8 cellular contexts compared by ENCODE assay signal in the genomic region with DNA sequence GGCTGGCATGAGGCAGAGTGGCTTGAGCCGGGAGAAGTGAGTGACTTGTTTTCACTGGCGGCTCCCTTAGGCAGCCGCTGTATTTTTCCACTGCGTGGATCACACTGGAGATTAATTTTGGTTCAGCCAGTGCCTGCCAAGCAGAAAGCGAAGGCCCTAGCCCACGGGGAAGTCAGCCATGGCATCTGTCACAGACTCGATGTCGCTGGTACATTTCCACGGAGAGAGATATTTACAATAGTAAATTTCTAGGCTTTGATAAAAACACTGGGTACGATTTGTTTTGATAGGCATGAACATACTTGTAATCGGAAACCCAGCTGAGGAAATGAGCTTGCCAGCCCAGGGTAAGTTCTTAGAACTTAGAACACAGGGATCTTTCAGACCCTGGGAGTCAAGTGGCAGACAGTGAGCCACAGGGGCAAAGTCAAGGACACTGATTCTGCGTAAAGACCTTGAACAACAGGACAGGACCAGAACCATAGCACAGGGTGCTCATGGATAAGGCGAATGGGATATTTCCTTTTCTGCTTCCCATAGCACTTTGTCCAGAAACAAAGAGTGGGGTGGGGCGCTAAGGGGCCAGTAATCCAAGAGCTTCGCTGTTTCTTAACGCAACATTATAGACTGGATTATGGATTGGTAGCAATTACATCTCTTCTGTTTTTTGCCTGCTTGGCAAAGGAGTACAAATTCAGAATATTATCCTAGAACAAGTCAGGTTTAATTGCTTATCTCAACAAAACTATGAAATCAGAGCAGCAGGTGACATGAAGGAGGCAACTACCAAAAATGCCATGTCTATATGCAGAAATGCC. TPM values are rescaled to one million over a fixed set of nuclear protein-coding genes. Genes with fewer than 3 reads are reported as not detected.
DNase-seq lines count a peak whose midpoint lies in the region; ATAC-seq, FAIRE-seq and TF ChIP-seq lines count a peak whose summit lies in the region.

No MANE protein-coding gene starts in this region.

- H3K18ac ChIP-seq in H1 (ENCODE audit: extremely low read depth, low read length) (no peak overlapping the region), mesendoderm (ENCODE audit: low read length) (no peak overlapping the region)

- peak overlapping the region; percentile 85; the same call in 1 of the 2 replicates for H2BK12ac ChIP-seq in H1 (ENCODE audit: low read depth, low read length)

- H3K56ac ChIP-seq in H1 (replicated peaks; ENCODE audit: insufficient read length, low read depth, low read length) (no peak overlapping the region), mesendoderm (ENCODE audit: low read length) (peak overlapping the region; percentile 46)

- WGBS in H1 (ENCODE audit: extremely low coverage in 1 of 2, insufficient coverage in 1 of 2, insufficient read length in 1 of 2, insufficient replicate concordance in 2 of 2, low coverage in 1 of 2, low lambda C conversion rate in 2 of 2, missing lambda C conversion rate in 1 of 2), 2 experiments: 89% methylated on average over 16 of the region's 16 CpGs; no CpG with 5 or more reads in 1 of the 2 experiments
- WGBS in mesendoderm (ENCODE audit: extremely low coverage, insufficient coverage, low lambda C conversion rate): no CpG with 5 or more reads among the region's 16 CpGs
- 24 to 29% methylated on average over 16 of the region's 16 CpGs for WGBS in testis, 2 donors

- H2AFZ ChIP-seq in H1 (ENCODE audit: low read length): no peak overlapping the region

- H3K36me3 ChIP-seq in H1 (ENCODE audit: control insufficient read depth in 2 of 4, insufficient read depth in 4 of 4, low read length in 3 of 4): peaks cover 0 to 15% (median 6%) of the 10 kb centered on the region in 4 experiments; a peak in 4 of 8 replicates
- peaks cover 3% of the 10 kb centered on the region for H3K36me3 ChIP-seq in mesendoderm (ENCODE audit: control insufficient read depth, insufficient read depth, low read length)
- H3K36me3 ChIP-seq in testis (ENCODE audit: low read depth, missing control alignments): no peaks in the 10 kb centered on the region

- TF ChIP-seq CTCF in H1 (IDR thresholded peaks at IDR 0.05; ENCODE audit: control extremely low read depth in 1 of 3, insufficient read depth in 1 of 3, low read depth in 1 of 3, low read length in 3 of 3): no peak
- TF ChIP-seq CTCF in testis (IDR thresholded peaks at IDR 0.05): no peak

- H3K79me2 ChIP-seq in H1 (ENCODE audit: control insufficient read depth in 1 of 2, insufficient read depth in 2 of 2, low read length in 2 of 2): peaks cover 0 to 14% of the 10 kb centered on the region in 2 experiments; a peak in 2 of 4 replicates
- peaks cover 16% of the 10 kb centered on the region for H3K79me2 ChIP-seq in mesendoderm (ENCODE audit: control insufficient read depth, insufficient read depth, low read length)

- no peak for TF ChIP-seq RAD21 in H1 (IDR thresholded peaks at IDR 0.05 in 1 of 2, conservative IDR thresholded peaks at IDR 0.05 in 1 of 2; ENCODE audit: low read depth in 2 of 2, low read length in 2 of 2)

- H2BK20ac ChIP-seq in H1 (ENCODE audit: low read length): no peak overlapping the region

- TF ChIP-seq POLR2A in H1 (IDR thresholded peaks at IDR 0.05; ENCODE audit: control extremely low read depth in 1 of 2, low read depth in 2 of 2, low read length in 2 of 2) (0 out of 3 replicates have a peak, but pooled peaks of 1 of the 2 experiments have one; percentile 3), testis (IDR thresholded peaks at IDR 0.05) (no peak)

- H4K91ac ChIP-seq in H1 (replicated peaks; ENCODE audit: insufficient read length, low read length): no peak overlapping the region

- intact Hi-C loops in testis (cut with DNase I; ENCODE audit: low total_unique reads): loop anchor here (5.0 kb wide), 1 partner anchor 136 kb away; no protein-coding TSS in a partner anchor

- H3K23ac ChIP-seq in H1 (ENCODE audit: insufficient read length): no peak overlapping the region
- no peak overlapping the region for H3K23ac ChIP-seq in mesendoderm (ENCODE audit: low read length)

- H2AK5ac ChIP-seq in H1 (ENCODE audit: low read depth, low read length): peak overlapping the region; percentile 88; the same call in 1 of the 2 replicates
- no peak overlapping the region for H2AK5ac ChIP-seq in mesendoderm (ENCODE audit: low read length)

- H3K14ac ChIP-seq in H1 (ENCODE audit: insufficient read length): no peak overlapping the region

- H3K79me1 ChIP-seq in H1 (ENCODE audit: low read depth, low read length) (no peaks in the 10 kb centered on the region; the same call in 1 of the 2 replicates), mesendoderm (ENCODE audit: low read length) (peaks cover 14% of the 10 kb centered on the region)

- no peak overlapping the region for H3K4ac ChIP-seq in H1 (replicated peaks; ENCODE audit: insufficient read length, low read depth, low read length)
- no peak overlapping the region for H3K4ac ChIP-seq in mesendoderm (ENCODE audit: low read depth, low read length)

- H3K9ac ChIP-seq in H1 (replicated peaks in 1 of 4; ENCODE audit: extremely low read depth in 1 of 4, low read depth in 3 of 4, low read length in 3 of 4): no peak overlapping the region; a peak in 1 of 7 replicates
- H3K9ac ChIP-seq in mesendoderm (ENCODE audit: low read length): no peak overlapping the region

- in situ Hi-C loops in G401 (cut with HindIII; ENCODE audit: low sequenced_read_pairs): no loop called here

- H4K5ac ChIP-seq in H1 (ENCODE audit: insufficient read length, low read depth, low read length): no peak overlapping the region
- H4K5ac ChIP-seq in mesendoderm (ENCODE audit: low read length): no peak overlapping the region

- H3K4me2 ChIP-seq in H1 (ENCODE audit: insufficient read depth in 1 of 2, low read depth in 2 of 2, low read length in 2 of 2): no peak overlapping the region; a peak in 1 of 4 replicates
- H3K4me2 ChIP-seq in mesendoderm (ENCODE audit: low read length): no peak overlapping the region

- H3K23me2 ChIP-seq in H1 (ENCODE audit: low read depth, low read length): peaks cover 10% of the 10 kb centered on the region

- peaks cover 0 to 7% (median 5%) of the 10 kb centered on the region in 4 experiments; a peak in 4 of 7 replicates for H3K27me3 ChIP-seq in H1 (replicated peaks in 1 of 4; ENCODE audit: control insufficient read depth in 3 of 4, extremely low read depth in 1 of 4, insufficient read depth in 3 of 4, low read length in 3 of 4)
- no peaks in the 10 kb centered on the region for H3K27me3 ChIP-seq in mesendoderm (ENCODE audit: insufficient read depth, low read length, poor library complexity)
- H3K27me3 ChIP-seq in testis: no peaks in the 10 kb centered on the region

- H2BK5ac ChIP-seq in H1 (ENCODE audit: low read depth, low read length) (0 out of 2 replicates have a peak overlapping the region, but pooled peaks have one; percentile 69), mesendoderm (ENCODE audit: low read length) (no peak overlapping the region)

- no peak for TF ChIP-seq EP300 in H1 (IDR thresholded peaks at IDR 0.05; ENCODE audit: borderline replicate concordance in 1 of 2, low read depth in 2 of 2, low read length in 2 of 2)

- no peak for ATAC-seq in GM18907 (IDR thresholded peaks at IDR 0.05; ENCODE audit: unreplicated experiment)

- POLR2A ChIA-PET in H1 (lab: Charles Lee; ENCODE audit: partially characterized antibody): interaction anchor here (0.7 to 1.5 kb wide), 2 partner anchors 38 to 67 kb away, joined by 3 to 4 read pairs; a partner anchor contains a TSS

- CTCF ChIA-PET in H1 (lab: Charles Lee; ENCODE audit: partially characterized antibody): interaction anchor here (1.2 to 1.5 kb wide), 2 partner anchors 43 to 52 kb away, joined by 3 read pairs; no protein-coding TSS in a partner anchor

- H3K4me1 ChIP-seq in H1 (replicated peaks in 1 of 4; ENCODE audit: control insufficient read depth in 3 of 4, insufficient read depth in 4 of 4, low read length in 3 of 4): peaks cover 3 to 22% (median 10%) of the 10 kb centered on the region in 4 experiments; a peak in 6 of 7 replicates
- H3K4me1 ChIP-seq in mesendoderm (ENCODE audit: control insufficient read depth, low read depth, low read length): peaks cover 7% of the 10 kb centered on the region
- peaks cover 20% of the 10 kb centered on the region for H3K4me1 ChIP-seq in testis

- H3K27ac ChIP-seq in H1 (ENCODE audit: low read depth, low read length) (peak overlapping the region; percentile 41), mesendoderm (ENCODE audit: low read depth, low read length) (no peak overlapping the region), testis (peak overlapping the region; percentile 100)

- H3K4me3 ChIP-seq in H1 (ENCODE audit: extremely low read depth in 1 of 4, insufficient read depth in 2 of 4, low read depth in 3 of 4, low read length in 4 of 4): no peak overlapping the region
- H3K4me3 ChIP-seq in mesendoderm (ENCODE audit: low read length): no peak overlapping the region
- peak overlapping the region; percentile 92 to 95 for H3K4me3 ChIP-seq in testis

- H2BK15ac ChIP-seq in H1 (ENCODE audit: low read length) (no peak overlapping the region), mesendoderm (replicated peaks; ENCODE audit: low read depth) (no peak overlapping the region)

- H4K8ac ChIP-seq in H1 (ENCODE audit: extremely low read depth, insufficient read depth, low read length) (0 out of 2 replicates have a peak overlapping the region, but pooled peaks have one; percentile 68), mesendoderm (ENCODE audit: low read depth, low read length) (no peak overlapping the region)

- H4K20me1 ChIP-seq in H1 (replicated peaks in 1 of 2; ENCODE audit: control insufficient read depth in 1 of 2, insufficient read depth in 2 of 2, low read length in 2 of 2): peaks cover 2 to 14% of the 10 kb centered on the region in 2 experiments

- H2BK120ac ChIP-seq in H1 (replicated peaks; ENCODE audit: low read depth, low read length): no peak overlapping the region
- no peak overlapping the region for H2BK120ac ChIP-seq in mesendoderm (ENCODE audit: low read depth, low read length)

- no peaks in the 10 kb centered on the region for H3K9me3 ChIP-seq in H1 (ENCODE audit: insufficient read depth in 2 of 2, low read depth in 1 of 2, low read length in 1 of 2)
- H3K9me3 ChIP-seq in testis: no peaks in the 10 kb centered on the region

- DNase-seq in G401 (ENCODE audit: low spot score): peak; percentile 96
- DNase-seq in SW 1271 (lab: John Stamatoyannopoulos, UW): peak; percentile 61 to 81
- DNase-seq in H1 (ENCODE audit: low read depth in 1 of 2, low spot score in 2 of 2): no peak
- DNase-seq in mesendoderm: peak; percentile 34
- DNase-seq in testis: peak; percentile 84
- no peak for DNase-seq in NCI-H187 (lab: John Stamatoyannopoulos, UW)
- DNase-seq in activated gamma-delta T cell treated with Interleukin-2 at 50 U/mL for 16 hours: no peak

- no peak for FAIRE-seq in H1 (lab: Jason Lieb, UNC)

RNA-seq across cellular contexts. Expression of a gene that starts 4.5 kb away (rescaled TPM):
- total RNA-seq in G401 (2014; rRNA removed; shearing (Covaris generic)): 36.6 and 39.1 TPM in 2 replicates
- 6.5 and 8.6 TPM in 2 replicates for total RNA-seq in H1 (2021; fragmentation: NEBNext Ultra II Directional; extraction: Animal tissue kit (Norgen Biotek cat#: 25700))
- polyA plus RNA-seq in H1 (2011; rRNA removed) (11.4 and 11.7 TPM in 2 replicates), testis (ENCODE audit: insufficient read depth, low read depth, low replicate concordance) (86.2 TPM)
- polyA plus RNA-seq in H1 (2011; cell fraction: cytosol; rRNA removed): 11.3 TPM
- 15.3 TPM for polyA plus RNA-seq in H1 (2011; cell fraction: nucleus; rRNA removed)
- polyA plus RNA-seq in H1 (2012, experiment 1 of 2): 6.9 to 8.1 TPM (median 7.2 TPM) in 4 replicates
- polyA plus RNA-seq in H1 (2012, experiment 2 of 2): 7.6 TPM
- polyA plus RNA-seq in H1 (2013, experiment 1 of 2): 3.2 TPM
- polyA plus RNA-seq in H1 (2013, experiment 2 of 2): 2.9 TPM
- polyA minus RNA-seq in H1 (2011; rRNA and poly(A)+ RNA removed): 17.6 and 18.7 TPM in 2 replicates
- polyA minus RNA-seq in H1 (2011; cell fraction: cytosol; rRNA and poly(A)+ RNA removed): 10.2 TPM
- 47.4 TPM for polyA minus RNA-seq in H1 (2011; cell fraction: nucleus; rRNA and poly(A)+ RNA removed)
- polyA plus RNA-seq in mesendoderm (2013, experiment 1 of 2): 13.6 TPM
- polyA plus RNA-seq in mesendoderm (2013, experiment 2 of 2): 14.0 TPM
- 100 to 1,000 TPM; 159 to 172 TPM for total RNA-seq in testis

Comparison
In these comparisons a context has a peak if more than half of its experiments do, and no peak if none do; other contexts are left out.
1. DNase-seq: peak in G401 (single experiment), SW 1271 (2 of 2), mesendoderm (single experiment) and testis (single experiment); none in H1 (0 of 2), NCI-H187 (0 of 2) and activated gamma-delta T cell treated with Interleukin-2 at 50 U/mL for 16 hours (single experiment).
2. H3K4me3 ChIP-seq: peak in testis (2 of 2); none in H1 (0 of 4) and mesendoderm (single experiment).